ENCODE assay signal across 9 cellular contexts in the genomic region with DNA sequence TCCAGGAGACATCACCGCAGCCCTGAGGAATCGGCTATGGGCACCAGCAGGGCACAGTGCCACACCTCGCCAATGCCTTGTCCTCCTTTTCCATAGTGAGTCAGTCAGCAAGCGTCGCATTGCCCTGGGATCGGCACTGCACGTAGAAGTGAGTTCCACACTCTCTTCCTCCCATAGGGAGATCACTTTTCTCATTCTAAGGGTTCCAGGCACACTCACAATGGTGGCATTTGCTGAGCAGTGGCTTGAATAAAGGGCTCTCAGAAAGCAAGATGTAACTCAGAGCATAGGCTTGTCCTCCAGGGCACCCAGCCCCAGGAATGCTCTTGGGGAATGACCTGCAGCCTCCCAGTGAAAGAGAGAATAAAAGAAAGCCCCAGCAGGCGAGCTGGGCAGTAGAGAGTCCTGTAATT. TPM values are rescaled to one million over a fixed set of nuclear protein-coding genes. Genes with fewer than 3 reads are reported as not detected.
DNase-seq lines count a peak whose midpoint lies in the region; ATAC-seq and TF ChIP-seq lines count a peak whose summit lies in the region.
"Had no signal": no experiment of that assay in that cellular context is flagged by ENCODE, and none has a peak within 500 bp of the region (broad histone marks: within the 10 kb centered on the region; RNA-seq: fewer than 3 reads in every experiment).

No MANE protein-coding gene starts in this region.

- 38 to 76% methylated on average over 1 to 3 of the region's 8 CpGs for WGBS in esophagus squamous epithelium, 2 donors

- ATAC-seq in GM19023 (IDR thresholded peaks at IDR 0.05; ENCODE audit: unreplicated experiment): no peak

- CTCF ChIA-PET in RWPE1 (lab: Yijun Ruan, JAX): interaction anchor here (0.6 kb wide), 1 partner anchor 421 kb away, joined by 3 read pairs; no protein-coding TSS in a partner anchor

- H3K27me3 ChIP-seq in esophagus squamous epithelium (peaks cover 0 to 45% (median 2%) of the 10 kb centered on the region in 4 donors), BE2C (peaks cover 19% of the 10 kb centered on the region)

- intact Hi-C loops in esophagus squamous epithelium (cut with DNase I): no loop called here

- TF ChIP-seq POLR2A in esophagus squamous epithelium (IDR thresholded peaks at IDR 0.05): no peak

- peaks cover 0 to 60% (median 9%) of the 10 kb centered on the region in 3 donors for H3K4me1 ChIP-seq in esophagus squamous epithelium
- H3K4me1 ChIP-seq in BE2C: no peaks in the 10 kb centered on the region; the same call in 1 of the 2 replicates

- H3K9me3 ChIP-seq in esophagus squamous epithelium (no peaks in the 10 kb centered on the region), BE2C (no peaks in the 10 kb centered on the region; the same call in 1 of the 2 replicates)

- H3K27ac ChIP-seq in RWPE1: peak overlapping the region; percentile 100
- peak overlapping the region; percentile 89 to 99 (median 98) for H3K27ac ChIP-seq in esophagus squamous epithelium

- H3K36me3 ChIP-seq in esophagus squamous epithelium (no peaks in the 10 kb centered on the region), BE2C (no peaks in the 10 kb centered on the region)

- POLR2A ChIA-PET in RWPE1 (lab: Yijun Ruan, JAX; ENCODE audit: low non-redundant PET): no interaction called here

- DNase-seq in COLO829 (ENCODE audit: low spot score) (peak; percentile 23), RWPE1 (ENCODE audit: low spot score) (no peak), esophagus squamous epithelium (lab: John Stamatoyannopoulos, UW) (no peak), retina (peak; percentile 47), BE2C (no peak), NCI-H1436 treated with DMSO at 0.1 percent for 48 hours (lab: John Stamatoyannopoulos, UW) (no peak), NCI-H2171 (lab: John Stamatoyannopoulos, UW) (no peak)
- DNase-seq: SHP77 treated with DMSO at 0.1 percent for 48 hours had no signal

- H3K4me3 ChIP-seq in esophagus squamous epithelium: peak overlapping the region in 3 of 4 donors; percentile 68 to 94 (median 72)
- H3K4me3 ChIP-seq in BE2C (ENCODE audit: low read depth, low read length): no peak overlapping the region

- no peak for TF ChIP-seq CTCF in RWPE1 (conservative IDR thresholded peaks at IDR 0.05; ENCODE audit: low read depth)
- no peak for TF ChIP-seq CTCF in esophagus squamous epithelium (IDR thresholded peaks at IDR 0.05)
- TF ChIP-seq CTCF in BE2C (IDR thresholded peaks at IDR 0.05; ENCODE audit: low read depth, low read length): no peak

RNA-seq across cellular contexts. Expression of gene VIM, which starts 1.1 kb away (rescaled TPM):
- total RNA-seq in esophagus squamous epithelium: 1,000 to 10,000 TPM in 1 of 4 donors, 100 to 1,000 TPM in 2, 10 to 100 TPM in 1; 55.2 to 1,252 (median 375) TPM
- 149 TPM for polyA plus RNA-seq in BE2C (2012; ENCODE audit: insufficient read depth, insufficient read length, low read depth)

RNA-seq across cellular contexts. Expression of gene TRDMT1, which starts 25.4 kb away (rescaled TPM):
- total RNA-seq in esophagus squamous epithelium: 1 to 10 TPM; 1.3 to 5.9 (median 2.6) TPM
- polyA plus RNA-seq in BE2C (2012; ENCODE audit: insufficient read depth, insufficient read length, low read depth): 3.5 TPM

Comparison
In these comparisons a context has a peak if more than half of its experiments do, and no peak if none do; other contexts are left out.
1. DNase-seq: peak in COLO829 (single experiment) and retina (single experiment); none in RWPE1 (single experiment), esophagus squamous epithelium (single experiment), BE2C (single experiment), NCI-H1436 treated with DMSO at 0.1 percent for 48 hours (single experiment) and NCI-H2171 (single experiment).